Comparison of ENCODE assay signal across 8 cellular contexts in genomic region chr11:110525883-110526282, GRCh38.
DNase-seq lines count a peak whose midpoint lies in the region; ATAC-seq and TF ChIP-seq lines count a peak whose summit lies in the region.

No MANE protein-coding gene starts in this region.

- H3K27me3 ChIP-seq in BJ (ENCODE audit: control insufficient read depth, insufficient read depth, low read length): no peaks in the 10 kb centered on the region

- POLR2A ChIA-PET in BJ (lab: Charles Lee): no interaction called here

- TF ChIP-seq CTCF in BJ (IDR thresholded peaks at IDR 0.05; ENCODE audit: insufficient read depth, low read depth, low read length) (no peak), fibroblast of pulmonary artery (IDR thresholded peaks at IDR 0.05; ENCODE audit: low read length, missing control alignments) (no peak), coronary artery (IDR thresholded peaks at IDR 0.05) (no peak)

- no peak overlapping the region for H3K4me3 ChIP-seq in BJ (ENCODE audit: low read depth, low read length)
- H3K4me3 ChIP-seq in fibroblast of pulmonary artery (replicated peaks; ENCODE audit: low read depth, low read length): no peak overlapping the region
- H3K4me3 ChIP-seq in coronary artery: no peak overlapping the region

- DNase-seq in BJ (ENCODE audit: low read depth) (peak; percentile 74), NCI-H1105 treated with DMSO at 0.1 percent for 48 hours (lab: John Stamatoyannopoulos, UW) (peak; percentile 94), fibroblast of pulmonary artery (ENCODE audit: low read depth) (peak; percentile 29), SIG-M5 treated with dmso at 0.1 percent for 504 hours (lab: John Stamatoyannopoulos, UW; ENCODE audit: unreplicated experiment) (no peak), coronary artery (ENCODE audit: low spot score) (no peak), foreskin melanocyte (no peak)
- no peak for DNase-seq in stimulated activated naive CD4-positive, alpha-beta T cell treated with Interleukin-2 at 50 U/mL for 16 hours (lab: John Stamatoyannopoulos, UW)

- peak; percentile 82 for ATAC-seq in GM21529 (IDR thresholded peaks at IDR 0.05; ENCODE audit: unreplicated experiment)

- CTCF ChIA-PET in BJ (lab: Yijun Ruan, JAX): no interaction called here

- H3K27ac ChIP-seq in coronary artery: peak overlapping the region in 1 of 2 donors; percentile 8

- no peaks in the 10 kb centered on the region for H3K36me3 ChIP-seq in BJ (ENCODE audit: control insufficient read depth, insufficient read depth, low read length)

Comparison
In these comparisons a context has a peak if more than half of its experiments do, and no peak if none do; other contexts are left out.
1. DNase-seq: peak in BJ (single experiment), NCI-H1105 treated with DMSO at 0.1 percent for 48 hours (single experiment) and fibroblast of pulmonary artery (single experiment); none in SIG-M5 treated with dmso at 0.1 percent for 504 hours (single experiment), coronary artery (single experiment), foreskin melanocyte (single experiment) and stimulated activated naive CD4-positive, alpha-beta T cell treated with Interleukin-2 at 50 U/mL for 16 hours (single experiment).